In genomic region chr2:120961396-120961795, GRCh38 we compare ENCODE assay signal across 35 cellular contexts.
"Had no signal": no experiment of that assay in that cellular context is flagged by ENCODE, and none has a peak within 500 bp of the region (broad histone marks: within the 10 kb centered on the region; RNA-seq: fewer than 3 reads in every experiment).

No MANE protein-coding gene starts in this region.

- H3K9ac ChIP-seq: KMS-11 had no signal

- H3K36me3 ChIP-seq: MG63 had no signal

- H3K4me3 ChIP-seq: MG63 had no signal

- DNase-seq: Karpas-422, Kasumi-1, MG63, MM.1S, MV-4-11, NCI-H1048, NCI-H1092, NCI-H1092 treated with DMSO at 0.1 percent for 48 hours, NCI-H1105, NCI-H1105 treated with DMSO at 0.1 percent for 48 hours, NCI-H1417, NCI-H1417 treated with DMSO at 0.1 percent for 48 hours, NCI-H1436, NCI-H1436 treated with DMSO at 0.1 percent for 48 hours, NCI-H146, NCI-H1694, NCI-H1694 treated with DMSO at 0.1 percent for 48 hours, NCI-H187, NCI-H187 treated with DMSO at 0.1 percent for 48 hours, NCI-H1930, NCI-H2029, NCI-H2029 treated with DMSO at 0.1 percent for 48 hours, NCI-H2081, NCI-H2081 treated with DMSO at 0.1 percent for 48 hours, NCI-H2107, NCI-H2171, NCI-H2171 treated with DMSO at 0.1 percent for 48 hours, NCI-H2227 treated with DMSO at 0.1 percent for 48 hours, NCI-H226, NCI-H345, NCI-H446, NCI-H446 treated with DMSO at 0.1 percent for 48 hours, NCI-H510A, NCI-H510A treated with DMSO at 0.1 percent for 48 hours had no signal

- H3K27me3 ChIP-seq: MG63 had no signal

- H3K4me2 ChIP-seq: KMS-11 had no signal

- H3K27ac ChIP-seq: KMS-11 had no signal

- H3K9me3 ChIP-seq: MG63 had no signal
